16 cellular contexts compared by ENCODE assay signal in the genomic region with DNA sequence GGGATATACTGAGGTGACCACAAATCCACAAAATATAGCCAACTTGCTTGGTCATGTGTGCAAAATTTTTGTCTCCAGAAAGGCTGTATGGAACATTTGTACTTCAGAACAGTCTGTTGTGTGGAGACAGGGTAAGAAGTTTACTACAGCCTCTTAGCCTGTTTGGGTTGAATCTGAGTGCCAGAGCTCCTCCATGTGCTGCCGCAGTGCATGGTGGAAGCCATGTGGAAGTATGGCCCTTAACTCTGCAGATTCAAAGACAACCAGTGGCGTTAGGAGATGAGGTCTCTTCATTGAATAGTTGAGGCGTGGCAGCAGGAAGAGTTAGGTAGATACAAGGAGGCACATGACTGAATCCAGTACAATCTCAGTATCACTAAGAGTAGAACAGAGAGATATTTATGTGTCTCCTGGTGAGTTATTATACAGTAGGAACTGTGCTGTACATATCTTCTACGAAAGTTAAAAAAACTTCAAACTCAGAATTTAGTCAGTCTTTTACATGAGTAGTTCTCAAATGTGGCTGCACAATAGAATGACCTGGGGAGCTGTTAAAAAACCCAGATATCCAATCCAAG. TPM values are rescaled to one million over a fixed set of nuclear protein-coding genes. Genes with fewer than 3 reads are reported as not detected.
DNase-seq lines count a peak whose midpoint lies in the region; ATAC-seq, FAIRE-seq and TF ChIP-seq lines count a peak whose summit lies in the region.
"Had no signal": no experiment of that assay in that cellular context is flagged by ENCODE, and none has a peak within 500 bp of the region (broad histone marks: within the 10 kb centered on the region; RNA-seq: fewer than 3 reads in every experiment).

No MANE protein-coding gene starts in this region.

- no peak overlapping the region for H3K4me2 ChIP-seq in GM12878 (ENCODE audit: control insufficient read depth, insufficient read depth)
- H3K4me2 ChIP-seq: GM23338 had no signal

- H3K27me3 Mint-ChIP-seq in natural killer cell (ENCODE audit: low read depth in 2 of 2), result no peaks in the 10 kb centered on the region
- no peaks in the 10 kb centered on the region for H3K27me3 Mint-ChIP-seq in natural killer cell treated with Interleukin-12 subunit alpha and Interleukin-12 subunit beta and Interleukin-15 and Interleukin-18, amount 100 ng/mL, for 72 hours
- H3K27me3 Mint-ChIP-seq in stimulated activated naive CD8-positive, alpha-beta T cell treated with anti-CD3 and anti-CD28 coated beads, Interleukin-15, Interleukin-2, amounts not matched to agents 100 ng/mL and 50 ng/mL, for 24 hours, result no peaks in the 10 kb centered on the region
- H3K27me3 Mint-ChIP-seq in chondrocyte (ENCODE audit: low read depth), result no peaks in the 10 kb centered on the region

- POLR2A ChIA-PET in GM12878 (lab: Charles Lee), result interaction anchor here (1.0 kb wide), 1 partner anchor 9 kb away, joined by 4 read pairs; no protein-coding TSS in a partner anchor
- POLR2A ChIA-PET in GM10248 (lab: Yijun Ruan, JAX), result no interaction called here

- H4K20me1 ChIP-seq in GM12878 (ENCODE audit: control insufficient read depth, insufficient read depth), result no peaks in the 10 kb centered on the region

- no peaks in the 10 kb centered on the region for H3K4me1 ChIP-seq in GM12878 (ENCODE audit: control insufficient read depth, insufficient read depth, low read length)

- FAIRE-seq in GM12878 (lab: Jason Lieb, UNC), result no peak
- FAIRE-seq: RCC 7860 had no signal

- H3K36me3 ChIP-seq in SK-N-MC (ENCODE audit: insufficient read depth, low read length) (peaks cover 80% of the 10 kb centered on the region), GM12878 (ENCODE audit: control insufficient read depth in 2 of 2, insufficient read depth in 2 of 2, low read length in 1 of 2) (peaks cover 0 to 19% of the 10 kb centered on the region in 2 experiments; a peak in 3 of 4 replicates)

- SMC1A ChIA-PET in GM12878 (lab: Charles Lee; ENCODE audit: uncharacterized antibody, unreplicated experiment), result interaction anchor here (1.2 to 1.7 kb wide), 6 partner anchors 13 to 42 kb away, joined by 3 to 8 read pairs (median 6); no protein-coding TSS in a partner anchor

- H3K27ac ChIP-seq in SK-N-MC (peak overlapping the region; percentile 33), GM12878 (ENCODE audit: control insufficient read depth, insufficient read depth) (no peak overlapping the region)

- no peaks in the 10 kb centered on the region for H3K27me3 ChIP-seq in GM12878 (replicated peaks in 1 of 2; ENCODE audit: control insufficient read depth in 2 of 2, insufficient read depth in 2 of 2, low read length in 1 of 2)

- no peaks in the 10 kb centered on the region for H3K9me3 ChIP-seq in SK-N-MC (ENCODE audit: low read depth, low read length)
- H3K9me3 ChIP-seq in GM12878 (replicated peaks; ENCODE audit: control insufficient read depth, insufficient read depth, low read length), result no peaks in the 10 kb centered on the region; the same call in 2 of the 3 replicates

- no peak overlapping the region for H3K4me3 Mint-ChIP-seq in natural killer cell
- H3K4me3 Mint-ChIP-seq in natural killer cell treated with Interleukin-12 subunit alpha and Interleukin-12 subunit beta and Interleukin-15 and Interleukin-18, amount 100 ng/mL, for 72 hours, result no peak overlapping the region
- no peak overlapping the region for H3K4me3 Mint-ChIP-seq in stimulated activated naive CD8-positive, alpha-beta T cell treated with anti-CD3 and anti-CD28 coated beads, Interleukin-15, Interleukin-2, amounts not matched to agents 100 ng/mL and 50 ng/mL, for 24 hours
- no peak overlapping the region for H3K4me3 Mint-ChIP-seq in chondrocyte (ENCODE audit: unreplicated experiment)
- H3K4me3 Mint-ChIP-seq: GM23338 had no signal

- H3K27ac Mint-ChIP-seq in natural killer cell (peak overlapping the region; percentile 50 to 59), chondrocyte (ENCODE audit: unreplicated experiment) (no peak overlapping the region)
- peak overlapping the region in 1 of 2 donors; percentile 32 for H3K27ac Mint-ChIP-seq in natural killer cell treated with Interleukin-12 subunit alpha and Interleukin-12 subunit beta and Interleukin-15 and Interleukin-18, amount 100 ng/mL, for 72 hours
- peak overlapping the region; percentile 65 for H3K27ac Mint-ChIP-seq in stimulated activated naive CD8-positive, alpha-beta T cell treated with anti-CD3 and anti-CD28 coated beads, Interleukin-15, Interleukin-2, amounts not matched to agents 100 ng/mL and 50 ng/mL, for 24 hours
- H3K27ac Mint-ChIP-seq: GM23338 had no signal

- WGBS in GM12878 (ENCODE audit: insufficient coverage, insufficient replicate concordance, low lambda C conversion rate, missing lambda C conversion rate), result 35% methylated on average over 4 of the region's 4 CpGs

- no peak for TF ChIP-seq EP300 in GM12878 (IDR thresholded peaks at IDR 0.05; ENCODE audit: borderline replicate concordance in 1 of 2, control insufficient read depth in 1 of 2, low read depth in 2 of 2, low read length in 2 of 2)

- no peak overlapping the region for H3K4me3 ChIP-seq in SK-N-MC
- no peak overlapping the region for H3K4me3 ChIP-seq in GM12878
- H3K4me3 ChIP-seq: GM23338 had no signal

- no TSS peak for BruUV-seq in GM12878 (replicated peaks; lab: Mats Ljungman, UMichigan)

- ATAC-seq in natural killer cell (no peak), GM12878 (peak; percentile 58)
- no peak for ATAC-seq in natural killer cell treated with Interleukin-12 subunit alpha and Interleukin-12 subunit beta and Interleukin-15 and Interleukin-18, amount 100 ng/mL, for 72 hours
- ATAC-seq: GM23338 had no signal

- no peak for TF ChIP-seq POLR2A in GM12878 (IDR thresholded peaks at IDR 0.05; ENCODE audit: low read depth, low read length)

- TF ChIP-seq RAD21 in GM12878 (IDR thresholded peaks at IDR 0.05; ENCODE audit: insufficient read depth, low read depth, low read length), result no peak

- TF ChIP-seq CTCF in natural killer cell (IDR thresholded peaks at IDR 0.05) (no peak), GM12878 (IDR thresholded peaks at IDR 0.05 in 2 of 3, conservative IDR thresholded peaks at IDR 0.05 in 1 of 3; ENCODE audit: control insufficient read depth in 2 of 3, extremely low read depth in 1 of 3, insufficient read depth in 1 of 3, low read depth in 3 of 3, low read length in 3 of 3) (no peak), GM10248 (IDR thresholded peaks at IDR 0.05; ENCODE audit: control extremely low read depth, extremely low read depth, low read depth, missing control alignments) (no peak), chondrocyte (IDR thresholded peaks at IDR 0.05) (no peak)

- H2AFZ ChIP-seq in GM12878 (ENCODE audit: control insufficient read depth, low read depth, low read length), result no peak overlapping the region
- H2AFZ ChIP-seq: GM23338 had no signal

- in situ Hi-C loops in GM12878 (cut with MboI), result no loop called here

- peaks cover 50% of the 10 kb centered on the region for H3K79me2 ChIP-seq in GM12878 (ENCODE audit: control insufficient read depth, insufficient read depth, low read length)

- DNase-seq in natural killer cell, result no peak
- DNase-seq in natural killer cell treated with Interleukin-12 subunit alpha and Interleukin-12 subunit beta and Interleukin-15 and Interleukin-18, amount 100 ng/mL, for 72 hours (ENCODE audit: low spot score), result no peak
- DNase-seq in SK-N-MC (ENCODE audit: low read depth, low spot score), result no peak
- DNase-seq in GM12878 (ENCODE audit: low read depth, low spot score), result no peak
- DNase-seq in effector CD8-positive, alpha-beta T cell (lab: John Stamatoyannopoulos, UW), result no peak
- no peak for DNase-seq in GM10248 (ENCODE audit: extremely low spot score)
- no peak for DNase-seq in chondrocyte (ENCODE audit: low spot score)
- DNase-seq: AML-193, KBM-7, NCI-H1930, NCI-H2171 treated with DMSO at 0.1 percent for 48 hours, NCI-H774, SHP77 treated with DMSO at 0.1 percent for 48 hours had no signal

- H3K9me3 Mint-ChIP-seq in natural killer cell (no peaks in the 10 kb centered on the region), chondrocyte (ENCODE audit: low read depth) (no peaks in the 10 kb centered on the region)
- no peaks in the 10 kb centered on the region for H3K9me3 Mint-ChIP-seq in natural killer cell treated with Interleukin-12 subunit alpha and Interleukin-12 subunit beta and Interleukin-15 and Interleukin-18, amount 100 ng/mL, for 72 hours
- no peaks in the 10 kb centered on the region for H3K9me3 Mint-ChIP-seq in stimulated activated naive CD8-positive, alpha-beta T cell treated with anti-CD3 and anti-CD28 coated beads, Interleukin-15, Interleukin-2, amounts not matched to agents 100 ng/mL and 50 ng/mL, for 24 hours
- H3K9me3 Mint-ChIP-seq: GM23338 had no signal

- no peak overlapping the region for H3K9ac ChIP-seq in SK-N-MC (ENCODE audit: insufficient read length)
- H3K9ac ChIP-seq in GM12878 (ENCODE audit: control insufficient read depth, insufficient read depth, low read length), result no peak overlapping the region

- H3K4me1 Mint-ChIP-seq in natural killer cell, result peaks cover 15% of the 10 kb centered on the region in 2 donors
- H3K4me1 Mint-ChIP-seq in natural killer cell treated with Interleukin-12 subunit alpha and Interleukin-12 subunit beta and Interleukin-15 and Interleukin-18, amount 100 ng/mL, for 72 hours (ENCODE audit: low read depth in 2 of 2), result peaks cover 10 to 30% of the 10 kb centered on the region in 2 donors
- H3K4me1 Mint-ChIP-seq in stimulated activated naive CD8-positive, alpha-beta T cell treated with anti-CD3 and anti-CD28 coated beads, Interleukin-15, Interleukin-2, amounts not matched to agents 100 ng/mL and 50 ng/mL, for 24 hours (ENCODE audit: low read depth), result peaks cover 26% of the 10 kb centered on the region
- no peaks in the 10 kb centered on the region for H3K4me1 Mint-ChIP-seq in chondrocyte (ENCODE audit: low read depth)
- H3K4me1 Mint-ChIP-seq: GM23338 had no signal

- RAD21 ChIA-PET in GM12878 (lab: Charles Lee; ENCODE audit: unreplicated experiment), result interaction anchor here (1.2 kb wide), 1 partner anchor 9 kb away, joined by 4 read pairs; the partner anchor contains the start of gene EIF2A

- CTCF ChIA-PET in GM12878 (lab: Yijun Ruan, JAX) (interaction anchor here (1.1 to 1.5 kb wide), 3 partner anchors 15 to 232 kb away, joined by 3 to 4 read pairs (median 4); no protein-coding TSS in a partner anchor), GM10248 (lab: Yijun Ruan, JAX) (no interaction called here)

- intact Hi-C loops in natural killer cell (cut with micrococcal nuclease), result no loop called here
- intact Hi-C loops in GM12878 (cut with micrococcal nuclease; ENCODE audit: unreplicated experiment), result no loop called here

- H3K36me3 Mint-ChIP-seq in natural killer cell, result peaks cover 11% of the 10 kb centered on the region
- H3K36me3 Mint-ChIP-seq in natural killer cell treated with Interleukin-12 subunit alpha and Interleukin-12 subunit beta and Interleukin-15 and Interleukin-18, amount 100 ng/mL, for 72 hours, result peaks cover 37% of the 10 kb centered on the region
- peaks cover 70% of the 10 kb centered on the region for H3K36me3 Mint-ChIP-seq in stimulated activated naive CD8-positive, alpha-beta T cell treated with anti-CD3 and anti-CD28 coated beads, Interleukin-15, Interleukin-2, amounts not matched to agents 100 ng/mL and 50 ng/mL, for 24 hours (ENCODE audit: low read depth)
- peaks cover 9% of the 10 kb centered on the region for H3K36me3 Mint-ChIP-seq in chondrocyte (ENCODE audit: low read depth)

RNA-seq across cellular contexts. Expression of gene EIF2A, which starts 9.4 kb away (rescaled TPM):
- total RNA-seq in natural killer cell, result 100 to 1,000 TPM; 102 to 124 (median 108) TPM
- 100 to 1,000 TPM in 1 of 2 donors, 10 to 100 TPM in 1; 98.0 to 114 TPM for total RNA-seq in natural killer cell treated with Interleukin-12 subunit alpha and Interleukin-12 subunit beta and Interleukin-15 and Interleukin-18, amount 100 ng/mL, for 72 hours
- 239 and 247 TPM in 2 replicates for total RNA-seq in GM12878 (2013; cell fraction: nucleolus; rRNA removed)
- total RNA-seq in GM12878 (2014; rRNA removed), result 143 and 185 TPM in 2 replicates
- total RNA-seq in GM12878 (2014; rRNA removed; fragmentation: Illumina TruSeq; extraction: Trizol), result 201 and 206 TPM in 2 replicates
- total RNA-seq in GM12878 (2021), result 112 and 121 TPM in 2 replicates
- polyA plus RNA-seq in GM12878 (2011; ENCODE audit: low read depth), result 260 TPM
- 181 and 301 TPM in 2 replicates for polyA plus RNA-seq in GM12878 (2011; rRNA removed)
- polyA plus RNA-seq in GM12878 (2011; cell fraction: cytosol; rRNA removed), result 120 and 133 TPM in 2 replicates
- 94.7 and 96.7 TPM in 2 replicates for polyA plus RNA-seq in GM12878 (2011; cell fraction: nucleus; rRNA removed)
- polyA plus RNA-seq in GM12878 (2012), result 134 and 147 TPM in 2 replicates
- 211 and 313 TPM in 2 replicates for polyA plus RNA-seq in GM12878 (2014; fragmentation: Illumina TruSeq; extraction: Trizol)
- polyA plus RNA-seq in GM12878 (2014; fragmentation: Nextera tagmentation; extraction: Ambion mirVana), result 100 to 1,000 TPM; 126 to 130 TPM
- 111 and 155 TPM in 2 replicates for polyA plus RNA-seq in GM12878 (2014; rRNA removed)
- 10 to 100 TPM; 85.4 to 86.1 TPM for polyA plus RNA-seq in GM12878 (2016; fragmentation: Nextera tagmentation; extraction: Ambion mirVana)
- 219 and 229 TPM in 2 replicates for polyA minus RNA-seq in GM12878 (2011; rRNA and poly(A)+ RNA removed)
- 47.3 and 73.6 TPM in 2 replicates for polyA minus RNA-seq in GM12878 (2011; cell fraction: cytosol; rRNA and poly(A)+ RNA removed)
- polyA minus RNA-seq in GM12878 (2011; cell fraction: nucleus; rRNA and poly(A)+ RNA removed), result 42.4 and 73.2 TPM in 2 replicates
- 48.4 to 73.0 TPM (median 52.4 TPM) in 3 replicates for total RNA-seq in chondrocyte

RNA-seq across cellular contexts. Expression of gene SERP1, which starts 9.7 kb away (rescaled TPM):
- 100 to 1,000 TPM in 1 of 3 donors, 10 to 100 TPM in 2; 91.1 to 106 (median 94.9) TPM for total RNA-seq in natural killer cell
- 100 to 1,000 TPM; 104 to 148 TPM for total RNA-seq in natural killer cell treated with Interleukin-12 subunit alpha and Interleukin-12 subunit beta and Interleukin-15 and Interleukin-18, amount 100 ng/mL, for 72 hours
- total RNA-seq in GM12878 (2013; cell fraction: nucleolus; rRNA removed), result 90.4 and 104 TPM in 2 replicates
- 145 and 157 TPM in 2 replicates for total RNA-seq in GM12878 (2014; rRNA removed)
- 76.5 and 77.7 TPM in 2 replicates for total RNA-seq in GM12878 (2014; rRNA removed; fragmentation: Illumina TruSeq; extraction: Trizol)
- 93.6 and 97.6 TPM in 2 replicates for total RNA-seq in GM12878 (2021)
- polyA plus RNA-seq in GM12878 (2011; ENCODE audit: low read depth), result 80.0 TPM
- polyA plus RNA-seq in GM12878 (2011; rRNA removed), result 67.2 and 112 TPM in 2 replicates
- 50.0 and 89.7 TPM in 2 replicates for polyA plus RNA-seq in GM12878 (2011; cell fraction: cytosol; rRNA removed)
- 48.0 and 48.1 TPM in 2 replicates for polyA plus RNA-seq in GM12878 (2011; cell fraction: nucleus; rRNA removed)
- polyA plus RNA-seq in GM12878 (2012), result 125 and 132 TPM in 2 replicates
- polyA plus RNA-seq in GM12878 (2014; fragmentation: Illumina TruSeq; extraction: Trizol), result 72.5 and 82.5 TPM in 2 replicates
- 10 to 100 TPM; 31.1 to 46.7 TPM for polyA plus RNA-seq in GM12878 (2014; fragmentation: Nextera tagmentation; extraction: Ambion mirVana)
- polyA plus RNA-seq in GM12878 (2014; rRNA removed), result 192 and 218 TPM in 2 replicates
- 100 to 1,000 TPM; 221 to 242 TPM for polyA plus RNA-seq in GM12878 (2016; fragmentation: Nextera tagmentation; extraction: Ambion mirVana)
- 31.8 and 39.4 TPM in 2 replicates for polyA minus RNA-seq in GM12878 (2011; rRNA and poly(A)+ RNA removed)
- 34.9 and 40.1 TPM in 2 replicates for polyA minus RNA-seq in GM12878 (2011; cell fraction: cytosol; rRNA and poly(A)+ RNA removed)
- polyA minus RNA-seq in GM12878 (2011; cell fraction: nucleus; rRNA and poly(A)+ RNA removed), result 54.2 and 71.5 TPM in 2 replicates
- total RNA-seq in chondrocyte, result 90.8 to 103 TPM (median 91.4 TPM) in 3 replicates

RNA-seq across cellular contexts. Expression of gene SELENOT, which starts 47.2 kb away (rescaled TPM):
- total RNA-seq in natural killer cell (100 to 1,000 TPM; 121 to 142 (median 133) TPM), GM12878 (2014; rRNA removed) (234 and 236 TPM in 2 replicates), GM12878 (2014; rRNA removed; fragmentation: Illumina TruSeq; extraction: Trizol) (87.7 and 89.4 TPM in 2 replicates), GM12878 (2021) (111 and 113 TPM in 2 replicates), chondrocyte (70.5 to 83.8 TPM (median 79.1 TPM) in 3 replicates)
- 100 to 1,000 TPM in 1 of 2 donors, 10 to 100 TPM in 1; 72.4 to 147 TPM for total RNA-seq in natural killer cell treated with Interleukin-12 subunit alpha and Interleukin-12 subunit beta and Interleukin-15 and Interleukin-18, amount 100 ng/mL, for 72 hours
- 80.1 and 88.1 TPM in 2 replicates for total RNA-seq in GM12878 (2013; cell fraction: nucleolus; rRNA removed)
- 62.6 TPM for polyA plus RNA-seq in GM12878 (2011; ENCODE audit: low read depth)
- polyA plus RNA-seq in GM12878 (2011; rRNA removed) (722 and 768 TPM in 2 replicates), GM12878 (2014; fragmentation: Illumina TruSeq; extraction: Trizol) (221 and 236 TPM in 2 replicates), GM12878 (2014; fragmentation: Nextera tagmentation; extraction: Ambion mirVana) (100 to 1,000 TPM; 323 to 593 TPM), GM12878 (2014; rRNA removed) (149 and 160 TPM in 2 replicates), GM12878 (2016; fragmentation: Nextera tagmentation; extraction: Ambion mirVana) (100 to 1,000 TPM; 285 to 289 TPM)
- 492 and 659 TPM in 2 replicates for polyA plus RNA-seq in GM12878 (2011; cell fraction: cytosol; rRNA removed)
- polyA plus RNA-seq in GM12878 (2011; cell fraction: nucleus; rRNA removed), result 155 and 277 TPM in 2 replicates
- 82.2 and 102 TPM in 2 replicates for polyA plus RNA-seq in GM12878 (2012)
- polyA minus RNA-seq in GM12878 (2011; rRNA and poly(A)+ RNA removed), result 644 and 784 TPM in 2 replicates
- polyA minus RNA-seq in GM12878 (2011; cell fraction: cytosol; rRNA and poly(A)+ RNA removed), result 90.9 and 99.9 TPM in 2 replicates
- 73.4 and 77.1 TPM in 2 replicates for polyA minus RNA-seq in GM12878 (2011; cell fraction: nucleus; rRNA and poly(A)+ RNA removed)
